ENCODE assay signal across 8 cellular contexts in the genomic region with DNA sequence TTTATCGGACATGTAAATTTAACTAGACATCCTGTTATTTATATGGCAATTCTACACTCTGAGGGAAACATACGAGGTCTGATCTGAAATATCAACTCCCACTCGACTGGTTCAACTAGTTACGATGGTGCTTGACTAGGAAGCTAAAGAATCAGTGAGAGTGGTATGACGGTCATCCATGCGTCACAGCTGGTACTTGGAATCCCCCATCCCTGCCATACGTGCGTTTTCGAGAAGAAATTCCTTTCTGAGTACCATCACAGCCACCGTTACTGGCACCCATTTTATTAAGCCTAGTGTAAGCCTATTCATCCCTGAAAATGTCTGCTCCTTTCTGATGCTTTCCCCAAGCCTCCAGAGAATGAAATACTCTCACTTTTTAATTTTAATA. TPM values are rescaled to one million over a fixed set of nuclear protein-coding genes. Genes with fewer than 3 reads are reported as not detected.
DNase-seq lines count a peak whose midpoint lies in the region; ATAC-seq, FAIRE-seq and TF ChIP-seq lines count a peak whose summit lies in the region.

No MANE protein-coding gene starts in this region.

- TF ChIP-seq CTCF in GM06990 (IDR thresholded peaks at IDR 0.05; ENCODE audit: insufficient read depth, low read length, poor library complexity, severe bottlenecking) (no peak), fibroblast of mammary gland (conservative IDR thresholded peaks at IDR 0.05; ENCODE audit: control insufficient read depth, insufficient read depth, low read depth, low read length) (no peak), pancreas (IDR thresholded peaks at IDR 0.05) (no peak)

- H3K4me3 ChIP-seq in GM06990 (replicated peaks; ENCODE audit: low read depth, low read length) (peak overlapping the region; percentile 57), fibroblast of mammary gland (ENCODE audit: control insufficient read depth, low read depth, low read length) (peak overlapping the region; percentile 52), pancreas (peak overlapping the region in 3 of 4 donors; percentile 6 to 60 (median 55))

- peaks cover 0 to 5% (median 0%) of the 10 kb centered on the region in 3 donors for H3K4me1 ChIP-seq in pancreas

- peak overlapping the region; percentile 3 to 97 (median 70) for H3K27ac ChIP-seq in pancreas

- H3K9me3 ChIP-seq in pancreas = no peaks in the 10 kb centered on the region

- intact Hi-C loops in pancreas (cut with DNase I) = no loop called here

- FAIRE-seq in pancreas (lab: Jason Lieb, UNC) = no peak

- 0 to 29% methylated on average over 10 of the region's 10 CpGs for WGBS in pancreas, 2 donors

- DNase-seq in GM06990 (ENCODE audit: extremely low read depth, insufficient read length) (no peak), NCI-H2196 treated with DMSO at 0.1 percent for 48 hours (lab: John Stamatoyannopoulos, UW; ENCODE audit: unreplicated experiment) (peak; percentile 18), fibroblast of mammary gland (ENCODE audit: low read depth) (peak; percentile 71), pancreas (peak in 3 of 6 donors; percentile 8 to 23 (median 22)), SKM-1 (lab: John Stamatoyannopoulos, UW; ENCODE audit: unreplicated experiment) (no peak)
- peak; percentile 33 for DNase-seq in activated T-cell treated with anti-CD3 and anti-CD28 coated beads, Interleukin-2, amount 50 U/mL, for 1 hour

- H3K27me3 ChIP-seq in GM06990 (replicated peaks; ENCODE audit: control insufficient read depth, insufficient read depth, low read length) (no peaks in the 10 kb centered on the region), pancreas (peaks cover 0 to 33% (median 0%) of the 10 kb centered on the region in 4 donors)

- ATAC-seq in pancreas (peak in 2 of 4 donors; percentile 21 to 26), GM21576 (IDR thresholded peaks at IDR 0.05; ENCODE audit: unreplicated experiment) (no peak), HG03439 (IDR thresholded peaks at IDR 0.05; ENCODE audit: unreplicated experiment) (no peak)

- no peaks in the 10 kb centered on the region for H3K36me3 ChIP-seq in GM06990 (ENCODE audit: control insufficient read depth, insufficient read depth, low read length)
- H3K36me3 ChIP-seq in pancreas = no peaks in the 10 kb centered on the region

RNA-seq across cellular contexts. Expression of gene PIGA, which starts 0.7 kb away (rescaled TPM):
- total RNA-seq in pancreas = 10 to 100 TPM in 2 of 6 donors, 1 to 10 TPM in 4; 4.0 to 12.1 (median 9.1) TPM
- polyA plus RNA-seq in pancreas = 10 to 100 TPM in 1 of 2 donors, 1 to 10 TPM in 1; 6.0 to 14.7 TPM

RNA-seq across cellular contexts. Expression of gene ASB11, which starts 20.6 kb away (rescaled TPM):
- total RNA-seq in pancreas = under 1 TPM in 2 of 6 donors, not detected in 4; 0.09 to 0.22 TPM
- polyA plus RNA-seq in pancreas = not detected

RNA-seq across cellular contexts. Expression of gene VEGFD, which starts 48.2 kb away (rescaled TPM):
- under 1 TPM in 5 of 6 donors, not detected in 1; 0.19 to 0.58 (median 0.25) TPM for total RNA-seq in pancreas
- 1 to 10 TPM in 1 of 2 donors, under 1 TPM in 1; 0.84 to 1.3 TPM for polyA plus RNA-seq in pancreas

Comparison
In these comparisons a context has a peak if more than half of its experiments do, and no peak if none do; other contexts are left out.
1. DNase-seq: peak in NCI-H2196 treated with DMSO at 0.1 percent for 48 hours (single experiment), activated T-cell treated with anti-CD3 and anti-CD28 coated beads, Interleukin-2, amount 50 U/mL, for 1 hour (single experiment) and fibroblast of mammary gland (single experiment); none in GM06990 (single experiment) and SKM-1 (single experiment).
2. Peak in every context shown above with its lines, with median percentiles within 50 percentile points of each other: H3K4me3 ChIP-seq.